8 cellular contexts compared by ENCODE assay signal in the genomic region with DNA sequence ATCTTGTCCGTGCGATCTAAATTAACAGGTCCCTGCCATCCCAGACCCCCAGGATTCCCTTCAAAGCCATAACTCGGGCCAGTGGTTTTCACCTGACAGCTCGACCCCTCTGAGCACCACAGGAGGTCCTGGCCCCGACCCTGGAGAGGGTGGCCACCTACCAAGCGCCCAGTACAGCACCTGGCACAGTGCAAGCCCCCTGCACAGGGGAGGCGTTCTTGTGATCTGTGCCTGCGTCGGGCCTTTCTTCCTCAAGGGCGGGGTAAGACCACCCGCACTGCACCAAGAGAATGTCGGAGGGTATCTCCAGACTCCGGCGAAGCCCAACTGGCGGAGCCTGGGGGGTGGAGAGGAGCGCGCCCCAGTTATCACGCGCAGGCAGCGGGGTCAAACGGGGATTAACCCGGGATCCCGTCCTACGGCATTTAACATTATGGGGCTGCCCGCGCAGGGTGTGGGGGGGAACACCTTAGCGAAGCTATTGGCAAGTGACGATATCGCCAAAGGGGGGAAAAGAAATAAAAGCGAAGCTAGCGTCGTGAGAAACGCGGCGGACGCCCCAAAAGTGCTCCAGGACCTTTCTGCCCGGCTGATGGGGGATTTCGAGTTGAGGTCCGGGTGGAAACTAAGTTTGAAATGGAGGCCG. TPM values are rescaled to one million over a fixed set of nuclear protein-coding genes. Genes with fewer than 3 reads are reported as not detected.
A peak's percentile ranks its signal among the peaks of the same experiment; 100 is the strongest.
DNase-seq lines count a peak whose midpoint lies in the region; ATAC-seq and TF ChIP-seq lines count a peak whose summit lies in the region.

No MANE protein-coding gene starts in this region.

- peaks cover 6% of the 10 kb centered on the region for H3K36me3 Mint-ChIP-seq in osteocyte (ENCODE audit: unreplicated experiment)

- H3K27me3 ChIP-seq in SK-N-SH (ENCODE audit: insufficient read depth), result no peaks in the 10 kb centered on the region

- peak overlapping the region; percentile 69; the same call in 1 of the 2 replicates for H3K9ac ChIP-seq in SK-N-SH

- peaks cover 43% of the 10 kb centered on the region for H3K4me1 Mint-ChIP-seq in osteocyte (ENCODE audit: unreplicated experiment)

- peaks cover 15 to 23% of the 10 kb centered on the region in 2 experiments for H3K36me3 ChIP-seq in SK-N-SH (replicated peaks in 1 of 2; ENCODE audit: control insufficient read depth in 1 of 2, insufficient read depth in 2 of 2, low read length in 1 of 2)

- no peaks in the 10 kb centered on the region for H3K27me3 Mint-ChIP-seq in osteocyte (ENCODE audit: unreplicated experiment)

- peaks cover 20% of the 10 kb centered on the region for H3F3A ChIP-seq in SK-N-SH (replicated peaks; ENCODE audit: insufficient read depth)

- peak overlapping the region; percentile 64 to 67 for H3K4me3 ChIP-seq in SK-N-SH (ENCODE audit: low read depth in 2 of 2, low read length in 1 of 2)
- H3K4me3 ChIP-seq in fibroblast of villous mesenchyme (ENCODE audit: low read depth, low read length), result peak overlapping the region; percentile 87

- CTCF ChIA-PET in SK-N-SH (lab: Yijun Ruan, JAX), result interaction anchor here (1.1 to 3.3 kb wide), 6 partner anchors 14 to 448 kb away, joined by 3 to 15 read pairs (median 5); a partner anchor contains a TSS

- peak overlapping the region; percentile 93 for H3K4me2 ChIP-seq in SK-N-SH

- peak overlapping the region; percentile 85 for H3K4me3 Mint-ChIP-seq in osteocyte (ENCODE audit: unreplicated experiment)

- H3K9me3 ChIP-seq in SK-N-SH, result no peaks in the 10 kb centered on the region

- TF ChIP-seq EP300 in SK-N-SH (IDR thresholded peaks at IDR 0.05; ENCODE audit: borderline replicate concordance in 1 of 2, low read depth in 1 of 2, low read length in 1 of 2), result no peak

- DNase-seq in SK-N-SH (peak; percentile 32), fibroblast of villous mesenchyme (ENCODE audit: low read depth) (peak; percentile 34), osteocyte (ENCODE audit: extremely low spot score, unreplicated experiment) (no peak), NCI-H524 treated with DMSO at 0.1 percent for 48 hours (lab: John Stamatoyannopoulos, UW) (no peak), NCI-H774 (lab: John Stamatoyannopoulos, UW) (no peak)
- peak; percentile 77 for DNase-seq in activated CD8-positive, alpha-beta memory T cell treated with anti-CD3 and anti-CD28 coated beads, Interleukin-2, amount 50 U/mL, for 48 hours

- H3K9me3 Mint-ChIP-seq in osteocyte (ENCODE audit: unreplicated experiment), result no peaks in the 10 kb centered on the region

- 28% methylated on average over 31 of the region's 40 CpGs for WGBS in SK-N-SH (ENCODE audit: low lambda C conversion rate)

- no peaks in the 10 kb centered on the region for H3K9me2 ChIP-seq in SK-N-SH

- ATAC-seq in SK-N-SH treated with all-trans-retinoic acid at 6 μM for 48 hours (no peak), GM21367 (IDR thresholded peaks at IDR 0.05; ENCODE audit: unreplicated experiment) (no peak)

- peak overlapping the region; percentile 87 to 97 for H3K27ac ChIP-seq in SK-N-SH (ENCODE audit: low read depth in 2 of 2, low read length in 1 of 2)

- no peak overlapping the region for H2AFZ ChIP-seq in SK-N-SH (ENCODE audit: low read depth)

- TF ChIP-seq CTCF in SK-N-SH (IDR thresholded peaks at IDR 0.05) (no peak), fibroblast of villous mesenchyme (IDR thresholded peaks at IDR 0.05; ENCODE audit: insufficient read depth, low read depth, low read length) (no peak), osteocyte (IDR thresholded peaks at IDR 0.05) (no peak)

- H3K79me2 ChIP-seq in SK-N-SH (ENCODE audit: insufficient read depth), result peaks cover 38% of the 10 kb centered on the region

- peaks cover 18 to 30% of the 10 kb centered on the region in 2 experiments; a peak in 1 of 4 replicates for H3K4me1 ChIP-seq in SK-N-SH (ENCODE audit: control insufficient read depth in 1 of 2, insufficient read depth in 2 of 2, low read depth in 1 of 2, low read length in 1 of 2)

- peaks cover 31% of the 10 kb centered on the region for H4K20me1 ChIP-seq in SK-N-SH (ENCODE audit: insufficient read depth)

- POLR2A ChIA-PET in SK-N-SH (lab: Yijun Ruan, JAX), result interaction anchor here (0.6 to 1.9 kb wide), 3 partner anchors 10 to 213 kb away, joined by 3 to 10 read pairs (median 3); no protein-coding TSS in a partner anchor

- TF ChIP-seq RAD21 in SK-N-SH (IDR thresholded peaks at IDR 0.05; ENCODE audit: low read length), result no peak

- H3K27ac Mint-ChIP-seq in osteocyte (ENCODE audit: unreplicated experiment), result peak overlapping the region; percentile 98

TF ChIP-seq in SK-N-SH, 30 proteins besides CTCF, POLR2A, EP300 and RAD21 (continues in another document):
- TF ChIP-seq CHD2 (IDR thresholded peaks at IDR 0.05; ENCODE audit: low read length, partially characterized antibody), result no peak
- TF ChIP-seq, protein P1, sequence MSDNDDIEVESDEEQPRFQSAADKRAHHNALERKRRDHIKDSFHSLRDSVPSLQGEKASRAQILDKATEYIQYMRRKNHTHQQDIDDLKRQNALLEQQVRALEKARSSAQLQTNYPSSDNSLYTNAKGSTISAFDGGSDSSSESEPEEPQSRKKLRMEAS (IDR thresholded peaks at IDR 0.05; ENCODE audit: low read depth), result no peak
- TF ChIP-seq, protein P2, sequence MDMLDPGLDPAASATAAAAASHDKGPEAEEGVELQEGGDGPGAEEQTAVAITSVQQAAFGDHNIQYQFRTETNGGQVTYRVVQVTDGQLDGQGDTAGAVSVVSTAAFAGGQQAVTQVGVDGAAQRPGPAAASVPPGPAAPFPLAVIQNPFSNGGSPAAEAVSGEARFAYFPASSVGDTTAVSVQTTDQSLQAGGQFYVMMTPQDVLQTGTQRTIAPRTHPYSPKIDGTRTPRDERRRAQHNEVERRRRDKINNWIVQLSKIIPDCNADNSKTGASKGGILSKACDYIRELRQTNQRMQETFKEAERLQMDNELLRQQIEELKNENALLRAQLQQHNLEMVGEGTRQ (IDR thresholded peaks at IDR 0.05; ENCODE audit: borderline replicate concordance, low read depth, low read length), result no peak
- TF ChIP-seq NRF1 (IDR thresholded peaks at IDR 0.05; ENCODE audit: low read depth, low read length), result no peak
- TF ChIP-seq RXRA (IDR thresholded peaks at IDR 0.05; ENCODE audit: borderline replicate concordance, low read depth), result no peak
- no peak for TF ChIP-seq NFIC (IDR thresholded peaks at IDR 0.05; ENCODE audit: borderline replicate concordance)

TF ChIP-seq in SK-N-SH treated with all-trans-retinoic acid at 6 μM for 48 hours, 23 proteins besides CTCF, POLR2A, EP300 and RAD21 (continues in another document):
- TF ChIP-seq ZNF70 (CRISPR knock-in tag; IDR thresholded peaks at IDR 0.05), result no peak
- TF ChIP-seq, protein P3, sequence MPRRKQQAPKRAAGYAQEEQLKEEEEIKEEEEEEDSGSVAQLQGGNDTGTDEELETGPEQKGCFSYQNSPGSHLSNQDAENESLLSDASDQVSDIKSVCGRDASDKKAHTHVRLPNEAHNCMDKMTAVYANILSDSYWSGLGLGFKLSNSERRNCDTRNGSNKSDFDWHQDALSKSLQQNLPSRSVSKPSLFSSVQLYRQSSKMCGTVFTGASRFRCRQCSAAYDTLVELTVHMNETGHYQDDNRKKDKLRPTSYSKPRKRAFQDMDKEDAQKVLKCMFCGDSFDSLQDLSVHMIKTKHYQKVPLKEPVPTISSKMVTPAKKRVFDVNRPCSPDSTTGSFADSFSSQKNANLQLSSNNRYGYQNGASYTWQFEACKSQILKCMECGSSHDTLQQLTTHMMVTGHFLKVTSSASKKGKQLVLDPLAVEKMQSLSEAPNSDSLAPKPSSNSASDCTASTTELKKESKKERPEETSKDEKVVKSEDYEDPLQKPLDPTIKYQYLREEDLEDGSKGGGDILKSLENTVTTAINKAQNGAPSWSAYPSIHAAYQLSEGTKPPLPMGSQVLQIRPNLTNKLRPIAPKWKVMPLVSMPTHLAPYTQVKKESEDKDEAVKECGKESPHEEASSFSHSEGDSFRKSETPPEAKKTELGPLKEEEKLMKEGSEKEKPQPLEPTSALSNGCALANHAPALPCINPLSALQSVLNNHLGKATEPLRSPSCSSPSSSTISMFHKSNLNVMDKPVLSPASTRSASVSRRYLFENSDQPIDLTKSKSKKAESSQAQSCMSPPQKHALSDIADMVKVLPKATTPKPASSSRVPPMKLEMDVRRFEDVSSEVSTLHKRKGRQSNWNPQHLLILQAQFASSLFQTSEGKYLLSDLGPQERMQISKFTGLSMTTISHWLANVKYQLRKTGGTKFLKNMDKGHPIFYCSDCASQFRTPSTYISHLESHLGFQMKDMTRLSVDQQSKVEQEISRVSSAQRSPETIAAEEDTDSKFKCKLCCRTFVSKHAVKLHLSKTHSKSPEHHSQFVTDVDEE (CRISPR knock-in tag; IDR thresholded peaks at IDR 0.05), result no peak
- TF ChIP-seq TCF4 (CRISPR knock-in tag; IDR thresholded peaks at IDR 0.05; ENCODE audit: borderline replicate concordance), result no peak
- TF ChIP-seq ESRRG (CRISPR knock-in tag; IDR thresholded peaks at IDR 0.05), result no peak
- TF ChIP-seq OSR1 (CRISPR knock-in tag; IDR thresholded peaks at IDR 0.05), result no peak
- no peak for TF ChIP-seq CSDC2 (CRISPR knock-in tag; IDR thresholded peaks at IDR 0.05)
- no peak for TF ChIP-seq PPARA (CRISPR knock-in tag; IDR thresholded peaks at IDR 0.05; ENCODE audit: borderline replicate concordance)
- TF ChIP-seq ISL1 (CRISPR knock-in tag; IDR thresholded peaks at IDR 0.05), result no peak

RNA-seq across cellular contexts. Expression of a gene that starts 1.3 kb away (rescaled TPM):
- polyA plus RNA-seq in SK-N-SH (2012; rRNA removed), result 249 and 280 TPM in 2 replicates
- 177 and 211 TPM in 2 replicates for polyA plus RNA-seq in SK-N-SH (2012; cell fraction: cytosol; rRNA removed)
- 330 and 355 TPM in 2 replicates for polyA plus RNA-seq in SK-N-SH (2012; cell fraction: nucleus; rRNA removed)
- total RNA-seq in fibroblast of villous mesenchyme (223 and 268 TPM in 2 replicates), osteocyte (262 and 277 TPM in 2 replicates)

RNA-seq across cellular contexts. Expression of a gene that starts 19.5 kb away (rescaled TPM):
- polyA plus RNA-seq in SK-N-SH (2012; rRNA removed), result 169 and 211 TPM in 2 replicates
- polyA plus RNA-seq in SK-N-SH (2012; cell fraction: cytosol; rRNA removed), result 138 and 164 TPM in 2 replicates
- polyA plus RNA-seq in SK-N-SH (2012; cell fraction: nucleus; rRNA removed), result 133 and 154 TPM in 2 replicates
- total RNA-seq in fibroblast of villous mesenchyme, result 29.4 and 30.9 TPM in 2 replicates
- total RNA-seq in osteocyte, result 83.6 and 99.1 TPM in 2 replicates

RNA-seq across cellular contexts. Expression of a gene that starts 27.0 kb away (rescaled TPM):
- polyA plus RNA-seq in SK-N-SH (2012; rRNA removed), result 3.8 and 4.0 TPM in 2 replicates
- polyA plus RNA-seq in SK-N-SH (2012; cell fraction: cytosol; rRNA removed), result 2.4 and 3.4 TPM in 2 replicates
- 3.9 and 4.6 TPM in 2 replicates for polyA plus RNA-seq in SK-N-SH (2012; cell fraction: nucleus; rRNA removed)
- total RNA-seq in fibroblast of villous mesenchyme (1.3 TPM in 2 replicates), osteocyte (0.55 TPM in 1 of 2 replicates, not detected in the other)

RNA-seq across cellular contexts. Expression of a gene that starts 38.4 kb away (rescaled TPM):
- 0.21 and 0.58 TPM in 2 replicates for polyA plus RNA-seq in SK-N-SH (2012; rRNA removed)
- 0.03 TPM in 1 of 2 replicates, not detected in the other for polyA plus RNA-seq in SK-N-SH (2012; cell fraction: cytosol; rRNA removed)
- polyA plus RNA-seq in SK-N-SH (2012; cell fraction: nucleus; rRNA removed), result 1.0 and 2.4 TPM in 2 replicates
- 0.43 TPM in 1 of 2 replicates, not detected in the other for total RNA-seq in fibroblast of villous mesenchyme
- total RNA-seq in osteocyte, result 0.31 TPM in 1 of 2 replicates, not detected in the other

RNA-seq across cellular contexts. Expression of a gene that starts 48.3 kb away (rescaled TPM):
- polyA plus RNA-seq in SK-N-SH (2012; rRNA removed), result 37.9 and 39.3 TPM in 2 replicates
- 17.9 and 27.7 TPM in 2 replicates for polyA plus RNA-seq in SK-N-SH (2012; cell fraction: cytosol; rRNA removed)
- 86.3 and 93.6 TPM in 2 replicates for polyA plus RNA-seq in SK-N-SH (2012; cell fraction: nucleus; rRNA removed)
- 45.3 and 57.0 TPM in 2 replicates for total RNA-seq in fibroblast of villous mesenchyme
- 70.2 and 72.4 TPM in 2 replicates for total RNA-seq in osteocyte

Comparison
In these comparisons a context has a peak if more than half of its experiments do, and no peak if none do; other contexts are left out.
1. DNase-seq: peak in SK-N-SH (single experiment), activated CD8-positive, alpha-beta memory T cell treated with anti-CD3 and anti-CD28 coated beads, Interleukin-2, amount 50 U/mL, for 48 hours (single experiment) and fibroblast of villous mesenchyme (single experiment); none in osteocyte (single experiment), NCI-H524 treated with DMSO at 0.1 percent for 48 hours (single experiment) and NCI-H774 (single experiment).